ENCODE assay signal across 8 cellular contexts in genomic region chr12:69779928-69780327, GRCh38. TPM values are rescaled to one million over a fixed set of nuclear protein-coding genes. Genes with fewer than 3 reads are reported as not detected.
DNase-seq lines count a peak whose midpoint lies in the region; ATAC-seq and TF ChIP-seq lines count a peak whose summit lies in the region.

No MANE protein-coding gene starts in this region.

- H3K9me3 ChIP-seq in AG04450 (ENCODE audit: control insufficient read depth, insufficient read depth, low read length) (no peaks in the 10 kb centered on the region), HCT116 (ENCODE audit: control insufficient read depth in 1 of 2, insufficient read depth in 1 of 2, low read depth in 1 of 2, low read length in 2 of 2) (no peaks in the 10 kb centered on the region), left ventricle myocardium inferior (replicated peaks) (peaks cover 7% of the 10 kb centered on the region)

- TF ChIP-seq CTCF in AG04450 (IDR thresholded peaks at IDR 0.05; ENCODE audit: low read depth, low read length) = peak; percentile 33; the same call in 1 of the 2 replicates
- TF ChIP-seq CTCF in HCT116 (IDR thresholded peaks at IDR 0.05 in 2 of 3, conservative IDR thresholded peaks at IDR 0.05 in 1 of 3; ENCODE audit: borderline replicate concordance in 1 of 3, insufficient read depth in 1 of 3, low read depth in 2 of 3, low read length in 2 of 3) = peak; percentile 34 to 84 (median 75); a peak in 5 of 6 replicates
- TF ChIP-seq CTCF in left ventricle myocardium inferior (IDR thresholded peaks at IDR 0.05; ENCODE audit: borderline replicate concordance) = no peak
- TF ChIP-seq CTCF in lower leg skin (IDR thresholded peaks at IDR 0.05) = no peak

- H3K27me3 ChIP-seq in AG04450 (ENCODE audit: control insufficient read depth, insufficient read depth, low read length) (no peaks in the 10 kb centered on the region), HCT116 (ENCODE audit: insufficient read depth, low read length) (no peaks in the 10 kb centered on the region), left ventricle myocardium inferior (ENCODE audit: low read depth) (no peaks in the 10 kb centered on the region)

- peaks cover 6% of the 10 kb centered on the region; the same call in 1 of the 2 replicates for H4K20me1 ChIP-seq in HCT116 (ENCODE audit: insufficient read depth)

- H3K36me3 ChIP-seq in HCT116 (ENCODE audit: control insufficient read depth in 1 of 2, insufficient read depth in 2 of 2, low read length in 2 of 2) = no peaks in the 10 kb centered on the region
- H3K36me3 ChIP-seq in left ventricle myocardium inferior = peaks cover 6% of the 10 kb centered on the region

- H3K9me2 ChIP-seq in HCT116 (ENCODE audit: insufficient read depth) = no peaks in the 10 kb centered on the region

- H2AFZ ChIP-seq in HCT116 (ENCODE audit: low read depth, low read length, poor library complexity, severe bottlenecking) = no peak overlapping the region

- TF ChIP-seq RAD21 in HCT116 (IDR thresholded peaks at IDR 0.05; ENCODE audit: low read depth) = peak; percentile 71

- H3K4me1 ChIP-seq in HCT116 (ENCODE audit: control insufficient read depth in 1 of 2, insufficient read depth in 2 of 2, low read length in 2 of 2) = no peaks in the 10 kb centered on the region
- no peaks in the 10 kb centered on the region for H3K4me1 ChIP-seq in left ventricle myocardium inferior

- 66 to 68% methylated on average over 7 of the region's 7 CpGs for WGBS in lower leg skin, 2 donors

- RAD21 ChIA-PET in HCT116 (lab: Charles Lee; ENCODE audit: low non-redundant PET in 1 of 2, low total read pairs in 2 of 2, uncharacterized antibody in 2 of 2, unreplicated experiment in 2 of 2) = no interaction called here

- ATAC-seq in HCT116 (peak; percentile 93), HG03460 (IDR thresholded peaks at IDR 0.05; ENCODE audit: unreplicated experiment) (no peak)

- peaks cover 3% of the 10 kb centered on the region; the same call in 1 of the 2 replicates for H3K79me2 ChIP-seq in HCT116 (ENCODE audit: insufficient read depth, low read length)

- DNase-seq in AG04450 (ENCODE audit: low read depth, low spot score) (no peak), HCT116 (ENCODE audit: low read depth, low spot score) (peak; percentile 27), RPMI7951 (ENCODE audit: low read depth) (peak; percentile 63), glomerular endothelial cell (ENCODE audit: extremely low read depth, low read depth, low spot score) (peak; percentile 10), left ventricle myocardium inferior (no peak), lower leg skin (ENCODE audit: low spot score in 2 of 2) (no peak), C1 segment of cervical spinal cord (lab: John Stamatoyannopoulos, UW) (no peak)

- intact Hi-C loops in HCT116 (cut with micrococcal nuclease) = loop anchor here (5.0 to 10.0 kb wide), 3 partner anchors 97 to 952 kb away; no protein-coding TSS in a partner anchor
- intact Hi-C loops in left ventricle myocardium inferior (cut with micrococcal nuclease) = no loop called here
- intact Hi-C loops in lower leg skin (cut with DNase I; ENCODE audit: low total_unique reads) = no loop called here

- H3K9ac ChIP-seq in HCT116 (ENCODE audit: low read length) = no peak overlapping the region

- H3K27ac ChIP-seq in AG04450 (ENCODE audit: low read depth, low read length) = no peak overlapping the region
- H3K27ac ChIP-seq in HCT116 (ENCODE audit: low read depth, low read length) = no peak overlapping the region
- H3K27ac ChIP-seq in left ventricle myocardium inferior (replicated peaks) = no peak overlapping the region

- H3K4me3 ChIP-seq in AG04450 (ENCODE audit: low read depth, low read length) (no peak overlapping the region), HCT116 (replicated peaks in 1 of 2; ENCODE audit: low read depth in 1 of 2, low read length in 2 of 2) (no peak overlapping the region), left ventricle myocardium inferior (no peak overlapping the region), lower leg skin (ENCODE audit: low read depth, poor library complexity, severe bottlenecking) (no peak overlapping the region)

- no peak for TF ChIP-seq POLR2A in HCT116 (IDR thresholded peaks at IDR 0.05; ENCODE audit: borderline replicate concordance, extremely low read depth, insufficient read depth, insufficient read length)
- TF ChIP-seq POLR2A in lower leg skin (IDR thresholded peaks at IDR 0.05) = no peak

- POLR2A ChIA-PET in AG04450 (lab: Yijun Ruan, JAX) (no interaction called here), HCT116 (lab: Charles Lee) (no interaction called here)

- BruUV-seq in HCT116 (replicated peaks; lab: Mats Ljungman, UMichigan) = no TSS peak

- CTCF ChIA-PET in AG04450 (lab: Charles Lee) (no interaction called here), HCT116 (lab: Charles Lee) (interaction anchor here (0.8 to 2.3 kb wide), 6 partner anchors 12 to 800 kb away, joined by 3 to 10 read pairs (median 3); no protein-coding TSS in a partner anchor)

- H3K4me2 ChIP-seq in HCT116 (ENCODE audit: low read length) = no peak overlapping the region

TF ChIP-seq in HCT116, 20 proteins besides CTCF, POLR2A, EP300 and RAD21 (continues in another document):
- no peak for TF ChIP-seq TCF7L2 (IDR thresholded peaks at IDR 0.05; ENCODE audit: borderline replicate concordance, extremely low read depth, insufficient read depth, insufficient read length)
- no peak for TF ChIP-seq ZNF274 (IDR thresholded peaks at IDR 0.05; ENCODE audit: low read depth, low read length)
- TF ChIP-seq MAX (IDR thresholded peaks at IDR 0.05) = no peak
- TF ChIP-seq SRF (IDR thresholded peaks at IDR 0.05; ENCODE audit: low read depth) = no peak
- TF ChIP-seq, protein P1, sequence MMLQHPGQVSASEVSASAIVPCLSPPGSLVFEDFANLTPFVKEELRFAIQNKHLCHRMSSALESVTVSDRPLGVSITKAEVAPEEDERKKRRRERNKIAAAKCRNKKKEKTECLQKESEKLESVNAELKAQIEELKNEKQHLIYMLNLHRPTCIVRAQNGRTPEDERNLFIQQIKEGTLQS (IDR thresholded peaks at IDR 0.05) = no peak
- no peak for TF ChIP-seq YY1 (IDR thresholded peaks at IDR 0.05; ENCODE audit: extremely low read depth, insufficient replicate concordance, low read depth, low read length)
- no peak for TF ChIP-seq CBX3 (IDR thresholded peaks at IDR 0.05; ENCODE audit: low read depth)
- TF ChIP-seq REST (IDR thresholded peaks at IDR 0.05; ENCODE audit: low read depth) = no peak
- TF ChIP-seq SP1 (IDR thresholded peaks at IDR 0.05; ENCODE audit: low read depth) = no peak
- no peak for TF ChIP-seq FOSL1 (IDR thresholded peaks at IDR 0.05; ENCODE audit: low read depth)
- no peak for TF ChIP-seq EZH2phosphoT487 (IDR thresholded peaks at IDR 0.05; ENCODE audit: borderline replicate concordance)

RNA-seq across cellular contexts. Expression of gene RAB3IP, which starts 41.3 kb away (rescaled TPM):
- 2.6 and 3.1 TPM in 2 replicates for polyA plus RNA-seq in AG04450 (2011; rRNA removed)
- polyA minus RNA-seq in AG04450 (2011; rRNA and poly(A)+ RNA removed) = 2.2 and 4.0 TPM in 2 replicates
- total RNA-seq in HCT116 (2021; ENCODE audit: unreplicated experiment) = 31.3 TPM
- 15.4 and 19.4 TPM in 2 replicates for polyA plus RNA-seq in HCT116 (2012)
- total RNA-seq in RPMI7951 (2014; rRNA removed; shearing (Covaris generic)) = 11.4 and 13.1 TPM in 2 replicates
- 8.9 and 12.9 TPM in 2 replicates for total RNA-seq in glomerular endothelial cell
- total RNA-seq in left ventricle myocardium inferior = 23.0 TPM
- 10 to 100 TPM; 11.3 to 30.0 (median 21.4) TPM for total RNA-seq in lower leg skin

RNA-seq across cellular contexts. Expression of gene MYRFL, which starts 45.1 kb away (rescaled TPM):
- polyA plus RNA-seq in AG04450 (2011; rRNA removed) = not detected in 2 replicates
- not detected in 2 replicates for polyA minus RNA-seq in AG04450 (2011; rRNA and poly(A)+ RNA removed)
- total RNA-seq in HCT116 (2021; ENCODE audit: unreplicated experiment) (0.30 TPM), glomerular endothelial cell (not detected in 2 replicates), left ventricle myocardium inferior (0.14 TPM), lower leg skin (1 to 10 TPM in 3 of 4 donors, under 1 TPM in 1; 0.27 to 3.3 (median 1.5) TPM)
- 0.18 TPM in 1 of 2 replicates, not detected in the other for polyA plus RNA-seq in HCT116 (2012)
- not detected in 2 replicates for total RNA-seq in RPMI7951 (2014; rRNA removed; shearing (Covaris generic))

Comparison
In these comparisons a context has a peak if more than half of its experiments do, and no peak if none do; other contexts are left out.
1. DNase-seq: peak in HCT116 (single experiment), RPMI7951 (single experiment) and glomerular endothelial cell (single experiment); none in AG04450 (single experiment), left ventricle myocardium inferior (single experiment), lower leg skin (0 of 2) and C1 segment of cervical spinal cord (0 of 14).
2. CTCF ChIP-seq: peak in AG04450 (single experiment) and HCT116 (3 of 3); none in left ventricle myocardium inferior (single experiment) and lower leg skin (0 of 3).